33 cellular contexts compared by ENCODE assay signal in genomic region chr17:8006836-8007680, GRCh38. TPM values are rescaled to one million over a fixed set of nuclear protein-coding genes. Genes with fewer than 3 reads are reported as not detected.
"Had no signal": no experiment of that assay in that cellular context is flagged by ENCODE, and none has a peak within 500 bp of the region (broad histone marks: within the 10 kb centered on the region; RNA-seq: fewer than 3 reads in every experiment).

No MANE protein-coding gene starts in this region.

- H3K36me3 Mint-ChIP-seq: activated naive CD4-positive, alpha-beta T cell treated with anti-CD3 and anti-CD28 coated beads, Interleukin-2, amount 50 U/mL, for 72 hours; brain; immature natural killer cell; natural killer cell treated with Interleukin-12 subunit alpha and Interleukin-12 subunit beta and Interleukin-15 and Interleukin-18, amount 100 ng/mL, for 72 hours had no signal

- H3K4me3 Mint-ChIP-seq: activated T-cell treated with anti-CD3 and anti-CD28 coated beads, Interleukin-2, amount 50 U/mL, for 72 hours; brain; immature natural killer cell; natural killer cell treated with Interleukin-12 subunit alpha and Interleukin-12 subunit beta and Interleukin-15 and Interleukin-18, amount 100 ng/mL, for 72 hours had no signal

- H3K27ac Mint-ChIP-seq: activated naive CD4-positive, alpha-beta T cell treated with anti-CD3 and anti-CD28 coated beads, Interleukin-2, amount 50 U/mL, for 72 hours; activated T-cell treated with anti-CD3 and anti-CD28 coated beads, Interleukin-2, amount 50 U/mL, for 72 hours; brain; effector memory CD8-positive, alpha-beta T cell; immature natural killer cell; natural killer cell treated with Interleukin-12 subunit alpha and Interleukin-12 subunit beta and Interleukin-15 and Interleukin-18, amount 100 ng/mL, for 72 hours; progenitor cell of endocrine pancreas had no signal

- ATAC-seq: activated T-cell treated with anti-CD3 and anti-CD28 coated beads, Interleukin-2, amount 50 U/mL, for 72 hours; gastroesophageal sphincter; left lobe of liver; mucosa of descending colon had no signal

- H3K9me3 Mint-ChIP-seq: activated naive CD4-positive, alpha-beta T cell treated with anti-CD3 and anti-CD28 coated beads, Interleukin-2, amount 50 U/mL, for 72 hours; activated T-cell treated with anti-CD3 and anti-CD28 coated beads, Interleukin-2, amount 50 U/mL, for 72 hours; effector memory CD8-positive, alpha-beta T cell; immature natural killer cell; natural killer cell treated with Interleukin-12 subunit alpha and Interleukin-12 subunit beta and Interleukin-15 and Interleukin-18, amount 100 ng/mL, for 72 hours had no signal

- DNase-seq: activated CD4-positive, alpha-beta T cell treated with anti-CD3 and anti-CD28 coated beads for 4 hours; activated CD4-positive, alpha-beta T cell treated with anti-CD3 and anti-CD28 coated beads, Interleukin-2, amount 50 U/mL, for 4 hours; activated naive CD4-positive, alpha-beta T cell; activated T-cell treated with anti-CD3 and anti-CD28 coated beads for 4 hours; activated T-cell treated with anti-CD3 and anti-CD28 coated beads, Interleukin-2, amount 50 U/mL, for 72 hours; cerebellar nuclear complex; colonic mucosa; effector memory CD8-positive, alpha-beta T cell; hypothalamus; immature natural killer cell; kidney glomerular epithelial cell; mesenchymal stem cell; mucosa of descending colon; ovary; stimulated activated CD4-positive, alpha-beta T cell treated with anti-CD3 and anti-CD28 coated beads, Interleukin-15, amount 100 ng/mL, for 24 hours; stimulated activated CD4-positive, alpha-beta T cell treated with anti-CD3 and anti-CD28 coated beads, Interleukin-2, amount 100 ng/mL, for 24 hours; stimulated activated naive CD4-positive, alpha-beta T cell; T-helper 1 cell; tibial artery had no signal

RNA-seq across cellular contexts. Expression of gene GUCY2D, which starts 4.6 kb away (rescaled TPM):
- total RNA-seq: adrenal gland; ascending aorta; endothelial cell of umbilical vein; fibroblast of lung; fibroblast of villous mesenchyme; gastroesophageal sphincter; myocyte; natural killer cell treated with Interleukin-12 subunit alpha and Interleukin-12 subunit beta and Interleukin-15 and Interleukin-18, amount 100 ng/mL, for 72 hours; progenitor cell of endocrine pancreas; renal cortical epithelial cell; suprapubic skin had no signal

RNA-seq across cellular contexts. Expression of gene ALOX15B, which starts 31.8 kb away (rescaled TPM):
- total RNA-seq: activated naive CD4-positive, alpha-beta T cell treated with anti-CD3 and anti-CD28 coated beads, Interleukin-2, amount 50 U/mL, for 72 hours; endothelial cell of umbilical vein; fibroblast of lung; fibroblast of villous mesenchyme; myocyte; natural killer cell treated with Interleukin-12 subunit alpha and Interleukin-12 subunit beta and Interleukin-15 and Interleukin-18, amount 100 ng/mL, for 72 hours; progenitor cell of endocrine pancreas had no signal
